In genomic region chr1:104018922-104019674, GRCh38 we compare ENCODE assay signal across 18 cellular contexts.
"Had no signal": no experiment of that assay in that cellular context is flagged by ENCODE, and none has a peak within 500 bp of the region (broad histone marks: within the 10 kb centered on the region; RNA-seq: fewer than 3 reads in every experiment).

No MANE protein-coding gene starts in this region.

- H2AFZ ChIP-seq: hepatocyte had no signal

- H3K27ac ChIP-seq: dorsolateral prefrontal cortex, hepatocyte, transverse colon had no signal

- H3K27me3 ChIP-seq: hepatocyte, transverse colon had no signal

- H3K9me3 Mint-ChIP-seq: activated B cell treated with CpG ODN at 0.5 μM for 24 hours; activated CD4-positive, alpha-beta T cell treated with anti-CD3 and anti-CD28 coated beads, Interleukin-2, amount 10 ng/mL, durations not matched to agents 24 days and 14 days had no signal

- H3K36me3 ChIP-seq: transverse colon had no signal

- H3K4me3 Mint-ChIP-seq: activated B cell treated with CpG ODN at 0.5 μM for 24 hours; activated CD4-positive, alpha-beta T cell treated with anti-CD3 and anti-CD28 coated beads, Interleukin-2, amount 10 ng/mL, durations not matched to agents 24 days and 14 days; activated CD8-positive, alpha-beta T cell treated with anti-CD3 and anti-CD28 coated beads, Interleukin-2, amount 10 ng/mL, durations not matched to agents 7 days and 5 days; activated naive CD4-positive, alpha-beta T cell treated with anti-CD3 and anti-CD28 coated beads, Interleukin-2, amount 50 U/mL, for 24 hours; natural killer cell treated with Interleukin-12 subunit alpha and Interleukin-12 subunit beta and Interleukin-15 and Interleukin-18, amount 100 ng/mL, for 72 hours had no signal

- H3K4me1 ChIP-seq: transverse colon had no signal

- H3K79me2 ChIP-seq: hepatocyte had no signal

- H3K27ac Mint-ChIP-seq: activated B cell treated with CpG ODN at 0.5 μM for 24 hours; activated CD4-positive, alpha-beta T cell treated with anti-CD3 and anti-CD28 coated beads, Interleukin-2, amount 10 ng/mL, durations not matched to agents 24 days and 14 days; activated CD8-positive, alpha-beta T cell treated with anti-CD3 and anti-CD28 coated beads, Interleukin-2, amount 10 ng/mL, durations not matched to agents 7 days and 5 days; activated naive CD4-positive, alpha-beta T cell treated with anti-CD3 and anti-CD28 coated beads, Interleukin-2, amount 50 U/mL, for 24 hours; natural killer cell treated with Interleukin-12 subunit alpha and Interleukin-12 subunit beta and Interleukin-15 and Interleukin-18, amount 100 ng/mL, for 72 hours had no signal

- H3K4me1 Mint-ChIP-seq: activated B cell treated with CpG ODN at 0.5 μM for 24 hours; activated CD4-positive, alpha-beta T cell treated with anti-CD3 and anti-CD28 coated beads, Interleukin-2, amount 10 ng/mL, durations not matched to agents 24 days and 14 days; activated naive CD4-positive, alpha-beta T cell treated with anti-CD3 and anti-CD28 coated beads, Interleukin-2, amount 50 U/mL, for 24 hours had no signal

- ATAC-seq: activated CD8-positive, alpha-beta T cell treated with anti-CD3 and anti-CD28 coated beads, Interleukin-2, amount 10 ng/mL, durations not matched to agents 7 days and 5 days; esophagus mucosa; natural killer cell treated with Interleukin-12 subunit alpha and Interleukin-12 subunit beta and Interleukin-15 and Interleukin-18, amount 100 ng/mL, for 72 hours; right cardiac atrium had no signal

- H3K4me2 ChIP-seq: hepatocyte had no signal

- H3K9me3 ChIP-seq: transverse colon had no signal

- H3K27me3 Mint-ChIP-seq: activated B cell treated with CpG ODN at 0.5 μM for 24 hours; activated CD4-positive, alpha-beta T cell treated with anti-CD3 and anti-CD28 coated beads, Interleukin-2, amount 10 ng/mL, durations not matched to agents 24 days and 14 days; activated naive CD4-positive, alpha-beta T cell treated with anti-CD3 and anti-CD28 coated beads, Interleukin-2, amount 50 U/mL, for 24 hours; natural killer cell treated with Interleukin-12 subunit alpha and Interleukin-12 subunit beta and Interleukin-15 and Interleukin-18, amount 100 ng/mL, for 72 hours had no signal

- DNase-seq: activated B cell treated with CpG ODN at 0.5 μM for 24 hours; activated CD4-positive, alpha-beta T cell treated with anti-CD3 and anti-CD28 coated beads, Interleukin-2, amount 10 ng/mL, durations not matched to agents 24 days and 14 days; activated CD8-positive, alpha-beta memory T cell treated with anti-CD3 and anti-CD28 coated beads, Interleukin-2, amount 50 U/mL, for 4 hours; activated CD8-positive, alpha-beta T cell treated with anti-CD3 and anti-CD28 coated beads, Interleukin-2, amount 10 ng/mL, durations not matched to agents 7 days and 5 days; activated effector memory CD4-positive, alpha-beta T cell treated with anti-CD3 and anti-CD28 coated beads, Interleukin-2, amount 50 U/mL, for 16 hours; activated T-cell treated with anti-CD3 and anti-CD28 coated beads, Interleukin-2, amount 50 U/mL, for 48 hours; dorsolateral prefrontal cortex; kidney glomerular epithelial cell; small intestine; stimulated activated CD4-positive, alpha-beta T cell treated with anti-CD3 and anti-CD28 coated beads, Interleukin-4, amount 100 ng/mL, for 24 hours; stimulated activated naive CD4-positive, alpha-beta T cell treated with Interleukin-2 at 50 U/mL for 16 hours; T-helper 2 cell; transverse colon had no signal

- H3K4me3 ChIP-seq: dorsolateral prefrontal cortex, hepatocyte, transverse colon had no signal

- H3K36me3 Mint-ChIP-seq: activated naive CD4-positive, alpha-beta T cell treated with anti-CD3 and anti-CD28 coated beads, Interleukin-2, amount 50 U/mL, for 24 hours had no signal
